1 cellular context compared by ENCODE assay signal in genomic region chr18:9092665-9093064, GRCh38.
A peak's percentile ranks its signal among the peaks of the same experiment; 100 is the strongest.
TF ChIP-seq lines count a peak whose summit lies in the region.

No MANE protein-coding gene starts in this region.

TF ChIP-seq in HepG2, 621 proteins besides CTCF, POLR2A, EP300 and RAD21 (continued from another document and continues in another):
- TF ChIP-seq PAXIP1 (CRISPR knock-in tag; conservative IDR thresholded peaks at IDR 0.05) = peak; percentile 92
- TF ChIP-seq FOXK1 (CRISPR knock-in tag; IDR thresholded peaks at IDR 0.05; ENCODE audit: borderline replicate concordance, low read depth) = peak; percentile 38; the same call in 1 of the 2 replicates
- peak; percentile 84 for TF ChIP-seq NR2F6 (IDR thresholded peaks at IDR 0.05)
- peak; percentile 68 for TF ChIP-seq NR2F6 (CRISPR knock-in tag; IDR thresholded peaks at IDR 0.05)
- TF ChIP-seq FOSL2 (CRISPR knock-in tag; IDR thresholded peaks at IDR 0.05) = peak; percentile 70
- peak; percentile 68; the same call in 1 of the 2 replicates for TF ChIP-seq KDM6A (CRISPR knock-in tag; IDR thresholded peaks at IDR 0.05; ENCODE audit: low read depth)
- TF ChIP-seq SALL1 (CRISPR knock-in tag; IDR thresholded peaks at IDR 0.05) = peak; percentile 65; the same call in 1 of the 2 replicates
- peak; percentile 36; the same call in 1 of the 2 replicates for TF ChIP-seq ZNF547 (CRISPR knock-in tag; IDR thresholded peaks at IDR 0.05)
- TF ChIP-seq MEF2D (CRISPR knock-in tag; IDR thresholded peaks at IDR 0.05) = peak; percentile 40; the same call in 1 of the 2 replicates
- peak; percentile 66; the same call in 1 of the 2 replicates for TF ChIP-seq ETV5 (CRISPR knock-in tag; IDR thresholded peaks at IDR 0.05; ENCODE audit: borderline replicate concordance)
- peak; percentile 72; the same call in 1 of the 2 replicates for TF ChIP-seq HMG20B (CRISPR knock-in tag; conservative IDR thresholded peaks at IDR 0.05)
- TF ChIP-seq SIX4 (CRISPR knock-in tag; IDR thresholded peaks at IDR 0.05) = 0 out of 2 replicates have a peak, but pooled peaks have one; percentile 22
- TF ChIP-seq RELA (CRISPR knock-in tag; IDR thresholded peaks at IDR 0.05) = 0 out of 2 replicates have a peak, but pooled peaks have one; percentile 51
- no peak for TF ChIP-seq FOXO1 (CRISPR knock-in tag; IDR thresholded peaks at IDR 0.05)
- 0 out of 2 replicates have a peak, but pooled peaks have one; percentile 28 for TF ChIP-seq ZNF281 (CRISPR knock-in tag; IDR thresholded peaks at IDR 0.05; ENCODE audit: borderline replicate concordance)
- TF ChIP-seq CREB1 (IDR thresholded peaks at IDR 0.05) = no peak
- TF ChIP-seq CREB1 (CRISPR knock-in tag; IDR thresholded peaks at IDR 0.05) = 0 out of 2 replicates have a peak, but pooled peaks have one; percentile 28
- TF ChIP-seq ZBTB44 (CRISPR knock-in tag; IDR thresholded peaks at IDR 0.05) = no peak
- TF ChIP-seq TBX3 (IDR thresholded peaks at IDR 0.05; ENCODE audit: borderline replicate concordance) = 0 out of 2 replicates have a peak, but pooled peaks have one; percentile 25
- no peak for TF ChIP-seq ZNF768 (CRISPR knock-in tag; IDR thresholded peaks at IDR 0.05)
- no peak for TF ChIP-seq SOX6 (IDR thresholded peaks at IDR 0.05)
- peak; percentile 85 for TF ChIP-seq SOX6 (CRISPR knock-in tag; IDR thresholded peaks at IDR 0.05)
- no peak for TF ChIP-seq ZNF138 (CRISPR knock-in tag; IDR thresholded peaks at IDR 0.05; ENCODE audit: low read depth)
- TF ChIP-seq PBX3 (CRISPR knock-in tag; IDR thresholded peaks at IDR 0.05; ENCODE audit: borderline replicate concordance) = no peak
- TF ChIP-seq ZNF773 (CRISPR knock-in tag; IDR thresholded peaks at IDR 0.05; ENCODE audit: borderline replicate concordance) = no peak
- TF ChIP-seq ATF2 (CRISPR knock-in tag; IDR thresholded peaks at IDR 0.05) = peak; percentile 79
- 0 out of 2 replicates have a peak, but pooled peaks have one; percentile 28 for TF ChIP-seq ZNF317 (CRISPR knock-in tag; IDR thresholded peaks at IDR 0.05)
- 0 out of 2 replicates have a peak, but pooled peaks have one; percentile 24 for TF ChIP-seq ZMYM4 (CRISPR knock-in tag; IDR thresholded peaks at IDR 0.05)
- TF ChIP-seq ZBTB20 (CRISPR knock-in tag; IDR thresholded peaks at IDR 0.05; ENCODE audit: borderline replicate concordance, low read depth) = peak; percentile 37; the same call in 1 of the 2 replicates
- TF ChIP-seq MAX (IDR thresholded peaks at IDR 0.05) = 0 out of 2 replicates have a peak, but pooled peaks have one; percentile 21
- TF ChIP-seq TBL1XR1 (IDR thresholded peaks at IDR 0.05; ENCODE audit: borderline replicate concordance, low read length, partially characterized antibody) = peak; percentile 69
- TF ChIP-seq NR2F1 (CRISPR knock-in tag; IDR thresholded peaks at IDR 0.05) = peak; percentile 33 to 38; a peak in 2 of 4 replicates
- TF ChIP-seq ERF (CRISPR knock-in tag; IDR thresholded peaks at IDR 0.05) = peak; percentile 45; the same call in 1 of the 2 replicates
- TF ChIP-seq SKI (IDR thresholded peaks at IDR 0.05; ENCODE audit: partially characterized antibody) = peak; percentile 92
- TF ChIP-seq CEBPB (IDR thresholded peaks at IDR 0.05; ENCODE audit: borderline replicate concordance, low read depth, low read length) = peak; percentile 61; the same call in 1 of the 2 replicates
- 0 out of 2 replicates have a peak, but pooled peaks have one; percentile 4 for TF ChIP-seq KMT2B (CRISPR knock-in tag; IDR thresholded peaks at IDR 0.05)
- no peak for TF ChIP-seq RBM39 (IDR thresholded peaks at IDR 0.05; ENCODE audit: low read depth, low read length, poor library complexity, severe bottlenecking)
- peak; percentile 42 for TF ChIP-seq LCORL (IDR thresholded peaks at IDR 0.05)
- TF ChIP-seq LCORL (CRISPR knock-in tag; IDR thresholded peaks at IDR 0.05) = peak; percentile 91
- peak; percentile 82 for TF ChIP-seq SOX5 (CRISPR knock-in tag; IDR thresholded peaks at IDR 0.05; ENCODE audit: borderline replicate concordance)
- no peak for TF ChIP-seq ZNF761 (CRISPR knock-in tag; conservative IDR thresholded peaks at IDR 0.05)
- TF ChIP-seq E2F1 (CRISPR knock-in tag; IDR thresholded peaks at IDR 0.05) = no peak
- TF ChIP-seq TARDBP (CRISPR knock-in tag; IDR thresholded peaks at IDR 0.05) = 0 out of 2 replicates have a peak, but pooled peaks have one; percentile 20
- TF ChIP-seq PHF21A (CRISPR knock-in tag; IDR thresholded peaks at IDR 0.05) = peak; percentile 84
- no peak for TF ChIP-seq DNMT1 (CRISPR knock-in tag; IDR thresholded peaks at IDR 0.05)
- 0 out of 2 replicates have a peak, but pooled peaks have one; percentile 40 for TF ChIP-seq JUND (CRISPR knock-in tag; IDR thresholded peaks at IDR 0.05)
- peak; percentile 65; the same call in 1 of the 2 replicates for TF ChIP-seq HDAC2 (CRISPR knock-in tag; IDR thresholded peaks at IDR 0.05)
- TF ChIP-seq HMG20A (CRISPR knock-in tag; IDR thresholded peaks at IDR 0.05; ENCODE audit: borderline replicate concordance) = peak; percentile 80
- TF ChIP-seq ZNF335 (CRISPR knock-in tag; IDR thresholded peaks at IDR 0.05) = 0 out of 2 replicates have a peak, but pooled peaks have one; percentile 28
- peak; percentile 89 for TF ChIP-seq TEAD3 (CRISPR knock-in tag; optimal IDR thresholded peaks at IDR 0.05; ENCODE audit: borderline replicate concordance)
- peak; percentile 41; the same call in 1 of the 2 replicates for TF ChIP-seq ZBED4 (CRISPR knock-in tag; IDR thresholded peaks at IDR 0.05; ENCODE audit: borderline replicate concordance)
- TF ChIP-seq ZBTB21 (CRISPR knock-in tag; IDR thresholded peaks at IDR 0.05) = peak; percentile 39; the same call in 1 of the 2 replicates
